10 cellular contexts compared by ENCODE assay signal in the genomic region with DNA sequence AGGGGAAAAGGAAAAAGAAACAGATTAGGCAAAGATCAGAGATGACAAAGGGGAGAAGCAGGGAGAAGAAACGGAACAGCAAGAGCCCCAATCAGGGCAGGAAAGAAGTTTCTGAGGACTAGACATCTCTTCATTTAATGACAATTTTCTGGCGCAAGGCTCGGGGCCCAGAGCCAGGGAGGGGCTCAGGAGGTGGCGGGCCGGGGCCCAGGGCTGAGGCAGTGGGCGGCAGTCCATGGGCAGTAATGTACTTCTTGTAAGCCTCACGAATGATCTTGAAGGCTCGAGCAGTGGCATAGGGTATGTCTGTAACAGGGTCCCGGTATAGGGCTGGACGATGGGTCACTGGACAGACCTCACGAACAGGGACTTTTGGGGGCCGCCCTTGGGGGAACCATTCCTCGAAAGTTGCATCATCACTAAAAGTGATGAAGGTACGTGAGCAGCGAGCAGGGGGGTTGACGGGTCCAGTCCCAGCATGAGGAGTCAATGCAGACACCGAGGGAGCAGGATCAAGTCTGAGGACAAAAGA. TPM values are rescaled to one million over a fixed set of nuclear protein-coding genes. Genes with fewer than 3 reads are reported as not detected.
"Had no signal": no experiment of that assay in that cellular context is flagged by ENCODE, and none has a peak within 500 bp of the region (broad histone marks: within the 10 kb centered on the region; RNA-seq: fewer than 3 reads in every experiment).

No MANE protein-coding gene starts in this region.

- DNase-seq: activated CD8-positive, alpha-beta memory T cell treated with anti-CD3 and anti-CD28 coated beads, Interleukin-2, amount 10 ng/mL, durations not matched to agents 7 days and 5 days; activated T-cell treated with anti-CD3 and anti-CD28 coated beads, Interleukin-2, amount 50 U/mL, for 24 hours; caudate nucleus; colonic mucosa; effector CD4-positive, alpha-beta T cell; midbrain; small intestine had no signal

- H3K4me3 ChIP-seq: colonic mucosa, hepatocyte had no signal

- H3K9me3 ChIP-seq: colonic mucosa had no signal

- H3K4me3 Mint-ChIP-seq: activated CD8-positive, alpha-beta memory T cell treated with anti-CD3 and anti-CD28 coated beads, Interleukin-2, amount 10 ng/mL, durations not matched to agents 7 days and 5 days; activated T-cell treated with anti-CD3 and anti-CD28 coated beads, Interleukin-2, amount 50 U/mL, for 24 hours; stimulated activated memory B cell treated with anti-CD40 and anti-IgM and Interleukin-4, amounts not matched to agents 10 μg/mL and 1 μg/mL and 100 μg/mL, for 72 hours; type B pancreatic cell had no signal

- H3K27ac Mint-ChIP-seq: type B pancreatic cell had no signal

- H3K27ac ChIP-seq: colonic mucosa, hepatocyte had no signal

- FAIRE-seq: small intestine had no signal

- H3K9me3 Mint-ChIP-seq: activated T-cell treated with anti-CD3 and anti-CD28 coated beads, Interleukin-2, amount 50 U/mL, for 24 hours; stimulated activated memory B cell treated with anti-CD40 and anti-IgM and Interleukin-4, amounts not matched to agents 10 μg/mL and 1 μg/mL and 100 μg/mL, for 72 hours; type B pancreatic cell had no signal

- H3K36me3 ChIP-seq: colonic mucosa had no signal

- H3K4me1 ChIP-seq: colonic mucosa had no signal

- H3K4me1 Mint-ChIP-seq: activated CD8-positive, alpha-beta memory T cell treated with anti-CD3 and anti-CD28 coated beads, Interleukin-2, amount 10 ng/mL, durations not matched to agents 7 days and 5 days had no signal

- H3K27me3 Mint-ChIP-seq: activated CD8-positive, alpha-beta memory T cell treated with anti-CD3 and anti-CD28 coated beads, Interleukin-2, amount 10 ng/mL, durations not matched to agents 7 days and 5 days; activated T-cell treated with anti-CD3 and anti-CD28 coated beads, Interleukin-2, amount 50 U/mL, for 24 hours; stimulated activated memory B cell treated with anti-CD40 and anti-IgM and Interleukin-4, amounts not matched to agents 10 μg/mL and 1 μg/mL and 100 μg/mL, for 72 hours; type B pancreatic cell had no signal

RNA-seq across cellular contexts. Expression of a gene that starts 0.8 kb away (rescaled TPM):
- total RNA-seq: hepatocyte had no signal

RNA-seq across cellular contexts. Expression of a gene that starts 20.1 kb away (rescaled TPM):
- total RNA-seq: hepatocyte had no signal
